In the genomic region with DNA sequence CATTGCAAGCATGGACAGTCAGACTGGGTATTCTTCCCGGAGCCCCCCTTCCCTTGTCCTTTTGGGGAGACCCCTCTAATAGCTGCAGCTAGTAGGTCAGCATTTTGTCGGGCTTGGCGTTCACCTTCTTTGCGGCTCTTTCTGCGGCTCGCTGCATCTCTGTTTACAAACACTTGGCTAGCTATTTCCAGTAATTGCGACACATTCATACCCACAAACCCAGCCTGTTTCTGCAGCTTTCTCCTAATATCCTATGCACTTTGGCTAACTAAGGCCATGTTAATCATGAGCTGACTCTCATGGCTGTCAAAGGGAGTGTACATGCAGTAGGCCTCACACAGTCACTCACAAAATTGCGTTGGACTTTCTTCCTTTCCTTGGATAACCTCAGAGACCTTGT, we compare ENCODE assay signal across 28 cellular contexts.
"Had no signal": no experiment of that assay in that cellular context is flagged by ENCODE, and none has a peak within 500 bp of the region (broad histone marks: within the 10 kb centered on the region; RNA-seq: fewer than 3 reads in every experiment).

No MANE protein-coding gene starts in this region.

- H2AFZ ChIP-seq: hepatocyte had no signal

- H3K4me3 Mint-ChIP-seq: activated CD4-positive, alpha-beta memory T cell treated with anti-CD3 and anti-CD28 coated beads, Interleukin-2, amount 10 ng/mL, durations not matched to agents 7 days and 5 days; activated CD4-positive, alpha-beta T cell treated with anti-CD3 and anti-CD28 coated beads, Interleukin-2, amount 10 ng/mL, durations not matched to agents 7 days and 5 days; activated naive CD8-positive, alpha-beta T cell; activated T-cell treated with anti-CD3 and anti-CD28 coated beads, Interleukin-2, amount 50 U/mL, for 24 hours; activated T-cell treated with anti-CD3 and anti-CD28 coated beads, Interleukin-2, amount 50 U/mL, for 72 hours; WTC11 had no signal

- H3K4me1 ChIP-seq: esophagus squamous epithelium, gastroesophageal sphincter, heart right ventricle had no signal

- H3K36me3 Mint-ChIP-seq: activated naive CD8-positive, alpha-beta T cell had no signal

- H3K4me3 ChIP-seq: esophagus squamous epithelium, gastroesophageal sphincter, heart right ventricle, hepatocyte had no signal

- H3K27ac Mint-ChIP-seq: activated CD4-positive, alpha-beta memory T cell treated with anti-CD3 and anti-CD28 coated beads, Interleukin-2, amount 10 ng/mL, durations not matched to agents 7 days and 5 days; activated CD4-positive, alpha-beta T cell treated with anti-CD3 and anti-CD28 coated beads, Interleukin-2, amount 10 ng/mL, durations not matched to agents 7 days and 5 days; activated naive CD8-positive, alpha-beta T cell; activated T-cell treated with anti-CD3 and anti-CD28 coated beads, Interleukin-2, amount 50 U/mL, for 24 hours; activated T-cell treated with anti-CD3 and anti-CD28 coated beads, Interleukin-2, amount 50 U/mL, for 72 hours; WTC11 had no signal

- H3K4me1 Mint-ChIP-seq: WTC11 had no signal

- H3K27me3 ChIP-seq: brain microvascular endothelial cell, esophagus squamous epithelium, gastroesophageal sphincter, heart right ventricle, hepatocyte had no signal

- H3K27me3 Mint-ChIP-seq: activated CD4-positive, alpha-beta memory T cell treated with anti-CD3 and anti-CD28 coated beads, Interleukin-2, amount 10 ng/mL, durations not matched to agents 7 days and 5 days; activated CD4-positive, alpha-beta T cell treated with anti-CD3 and anti-CD28 coated beads, Interleukin-2, amount 10 ng/mL, durations not matched to agents 7 days and 5 days; activated naive CD8-positive, alpha-beta T cell; activated T-cell treated with anti-CD3 and anti-CD28 coated beads, Interleukin-2, amount 50 U/mL, for 24 hours had no signal

- H3K27ac ChIP-seq: brain microvascular endothelial cell, epithelial cell of prostate, esophagus squamous epithelium, gastroesophageal sphincter, heart right ventricle, hepatocyte, VCaP had no signal

- H3K79me2 ChIP-seq: hepatocyte had no signal

- H3K4me2 ChIP-seq: hepatocyte had no signal

- H3K36me3 ChIP-seq: brain microvascular endothelial cell, esophagus squamous epithelium, gastroesophageal sphincter, heart right ventricle had no signal

- DNase-seq: activated CD4-positive, alpha-beta memory T cell treated with anti-CD3 and anti-CD28 coated beads, Interleukin-2, amount 10 ng/mL, durations not matched to agents 7 days and 5 days; activated CD4-positive, alpha-beta T cell treated with anti-CD3 and anti-CD28 coated beads for 1 hour; activated CD4-positive, alpha-beta T cell treated with anti-CD3 and anti-CD28 coated beads for 4 hours; activated CD4-positive, alpha-beta T cell treated with anti-CD3 and anti-CD28 coated beads, Interleukin-2, amount 10 ng/mL, durations not matched to agents 7 days and 5 days; activated CD4-positive, alpha-beta T cell treated with anti-CD3 and anti-CD28 coated beads, Interleukin-2, amount 50 U/mL, for 4 hours; activated CD8-positive, alpha-beta memory T cell treated with anti-CD3 and anti-CD28 coated beads, Interleukin-2, amount 50 U/mL, for 48 hours; activated effector memory CD4-positive, alpha-beta T cell treated with Interleukin-2 at 50 U/mL for 16 hours; activated gamma-delta T cell treated with Interleukin-2 at 50 U/mL for 16 hours; activated naive CD4-positive, alpha-beta T cell treated with anti-CD3 and anti-CD28 coated beads, Interleukin-2, amount 50 U/mL, for 16 hours; activated naive CD4-positive, alpha-beta T cell treated with Interleukin-2 at 50 U/mL for 16 hours; activated T-cell treated with anti-CD3 and anti-CD28 coated beads for 4 hours; activated T-cell treated with anti-CD3 and anti-CD28 coated beads, Interleukin-2, amount 50 U/mL, for 24 hours; activated T-cell treated with anti-CD3 and anti-CD28 coated beads, Interleukin-2, amount 50 U/mL, for 72 hours; amniotic stem cell; anterior cingulate cortex; brain microvascular endothelial cell; cortex of kidney; effector CD8-positive, alpha-beta T cell; esophagus squamous epithelium; foreskin melanocyte; heart right ventricle; T-helper 2 cell had no signal
